10 cellular contexts compared by ENCODE assay signal in genomic region chr10:74502963-74503608, GRCh38.
DNase-seq lines count a peak whose midpoint lies in the region; ATAC-seq, FAIRE-seq and TF ChIP-seq lines count a peak whose summit lies in the region.
"Had no signal": no experiment of that assay in that cellular context is flagged by ENCODE, and none has a peak within 500 bp of the region (broad histone marks: within the 10 kb centered on the region; RNA-seq: fewer than 3 reads in every experiment).

No MANE protein-coding gene starts in this region.

- H3K9me3 Mint-ChIP-seq in activated T-cell treated with anti-CD3 and anti-CD28 coated beads, Interleukin-2, amount 50 U/mL, for 4 hours, result peaks cover 10% of the 10 kb centered on the region
- peaks cover 3% of the 10 kb centered on the region for H3K9me3 Mint-ChIP-seq in stimulated activated effector memory CD8-positive, alpha-beta T cell treated with anti-CD3 and anti-CD28 coated beads, Interleukin-12 subunit alpha, Interleukin-12 subunit beta, amount 100 ng/mL, for 72 hours

- peaks cover 13% of the 10 kb centered on the region; the same call in 1 of the 2 replicates for H4K20me1 ChIP-seq in PC-3 (ENCODE audit: low read length)

- TF ChIP-seq CTCF in PC-3 (conservative IDR thresholded peaks at IDR 0.05; ENCODE audit: low read depth, low read length), result no peak

- DNase-seq in activated T-cell treated with anti-CD3 and anti-CD28 coated beads, Interleukin-2, amount 50 U/mL, for 4 hours, result no peak
- no peak for DNase-seq in activated T-cell treated with anti-CD3 and anti-CD28 coated beads for 4 hours
- DNase-seq in PC-3, result peak; percentile 100
- DNase-seq in stimulated activated effector memory CD8-positive, alpha-beta T cell treated with anti-CD3 and anti-CD28 coated beads, Interleukin-12 subunit alpha, Interleukin-12 subunit beta, amount 100 ng/mL, for 72 hours (ENCODE audit: low spot score in 2 of 2), result no peak
- DNase-seq in left colon, result no peak
- no peak for DNase-seq in Right ventricle myocardium inferior (ENCODE audit: missing footprints)
- DNase-seq: esophagus squamous epithelium had no signal

- peak; percentile 46 to 48 for ATAC-seq in activated T-cell treated with anti-CD3 and anti-CD28 coated beads, Interleukin-2, amount 50 U/mL, for 4 hours
- ATAC-seq in PC-3, result peak; percentile 88
- peak; percentile 60 for ATAC-seq in stimulated activated effector memory CD8-positive, alpha-beta T cell treated with anti-CD3 and anti-CD28 coated beads, Interleukin-12 subunit alpha, Interleukin-12 subunit beta, amount 100 ng/mL, for 72 hours
- ATAC-seq in left colon, result no peak
- no peak for ATAC-seq in GM18520 (IDR thresholded peaks at IDR 0.05; ENCODE audit: unreplicated experiment)
- ATAC-seq in Right ventricle myocardium inferior, result no peak

- H3K9me2 ChIP-seq in PC-3 (replicated peaks; ENCODE audit: low read length), result no peaks in the 10 kb centered on the region

- H3F3A ChIP-seq in PC-3 (ENCODE audit: low read length, unreplicated experiment), result peaks cover 16% of the 10 kb centered on the region

- H3K4me1 ChIP-seq in PC-3 (ENCODE audit: insufficient read depth, low read length), result peaks cover 44% of the 10 kb centered on the region

- 0 out of 2 replicates have a peak overlapping the region, but pooled peaks have one; percentile 1 for H3K4me3 ChIP-seq in PC-3 (ENCODE audit: low read length)
- H3K4me3 ChIP-seq: esophagus squamous epithelium had no signal

- TSS peak; percentile 29 for BruUV-seq in PC-3 (replicated peaks; lab: Mats Ljungman, UMichigan)

- H3K36me3 ChIP-seq in PC-3 (ENCODE audit: low read depth, low read length), result peaks cover 19% of the 10 kb centered on the region
- H3K36me3 ChIP-seq: esophagus squamous epithelium had no signal

- H3K27me3 Mint-ChIP-seq in activated T-cell treated with anti-CD3 and anti-CD28 coated beads, Interleukin-2, amount 50 U/mL, for 4 hours (ENCODE audit: low read depth), result no peaks in the 10 kb centered on the region

- peak overlapping the region; percentile 69 for H3K27ac ChIP-seq in PC-3 (ENCODE audit: low read length)
- H3K27ac ChIP-seq: C4-2B, esophagus squamous epithelium had no signal

- intact Hi-C loops in PC-3 (cut with micrococcal nuclease), result loop anchor here (1.0 to 10.0 kb wide), 10 partner anchors 45 to 612 kb away; partner anchors contain the start of gene SAMD8
- intact Hi-C loops in left colon (cut with DNase I, micrococcal nuclease), result no loop called here
- intact Hi-C loops in Right ventricle myocardium inferior (cut with DNase I), result no loop called here

- peaks cover 7% of the 10 kb centered on the region; the same call in 1 of the 2 replicates for H3K79me2 ChIP-seq in PC-3 (ENCODE audit: low read length)

- no peak overlapping the region for H3K4me3 Mint-ChIP-seq in activated T-cell treated with anti-CD3 and anti-CD28 coated beads, Interleukin-2, amount 50 U/mL, for 4 hours
- no peak overlapping the region for H3K4me3 Mint-ChIP-seq in stimulated activated effector memory CD8-positive, alpha-beta T cell treated with anti-CD3 and anti-CD28 coated beads, Interleukin-12 subunit alpha, Interleukin-12 subunit beta, amount 100 ng/mL, for 72 hours

- H3K27ac Mint-ChIP-seq in stimulated activated effector memory CD8-positive, alpha-beta T cell treated with anti-CD3 and anti-CD28 coated beads, Interleukin-12 subunit alpha, Interleukin-12 subunit beta, amount 100 ng/mL, for 72 hours, result no peak overlapping the region

- H3K9ac ChIP-seq in PC-3 (ENCODE audit: low read length), result peak overlapping the region; percentile 1; the same call in 1 of the 2 replicates

- POLR2A ChIA-PET in PC-3 (lab: Charles Lee; ENCODE audit: unreplicated experiment), result interaction anchor here (0.6 to 0.7 kb wide), 5 partner anchors 96 to 609 kb away, joined by 3 to 4 read pairs (median 4); partner anchors contain the start of gene SAMD8

- FAIRE-seq in endometrium (lab: Jason Lieb, UNC), result peak; percentile 8

- CTCF ChIA-PET in PC-3 (lab: Charles Lee), result interaction anchor here (0.9 kb wide), 1 partner anchor 59 kb away, joined by 3 read pairs; no protein-coding TSS in a partner anchor

- H3K27me3 ChIP-seq in PC-3 (ENCODE audit: low read length), result no peaks in the 10 kb centered on the region
- H3K27me3 ChIP-seq: esophagus squamous epithelium had no signal

- H3K9me3 ChIP-seq in PC-3 (ENCODE audit: low read length), result no peaks in the 10 kb centered on the region
- H3K9me3 ChIP-seq: esophagus squamous epithelium had no signal

- H3K4me1 Mint-ChIP-seq in activated T-cell treated with anti-CD3 and anti-CD28 coated beads, Interleukin-2, amount 50 U/mL, for 4 hours (ENCODE audit: low read depth), result peaks cover 38% of the 10 kb centered on the region
- peaks cover 23% of the 10 kb centered on the region for H3K4me1 Mint-ChIP-seq in stimulated activated effector memory CD8-positive, alpha-beta T cell treated with anti-CD3 and anti-CD28 coated beads, Interleukin-12 subunit alpha, Interleukin-12 subunit beta, amount 100 ng/mL, for 72 hours

- no peak overlapping the region for H2AFZ ChIP-seq in PC-3 (ENCODE audit: low read length)

- peaks cover 41% of the 10 kb centered on the region for H3K36me3 Mint-ChIP-seq in activated T-cell treated with anti-CD3 and anti-CD28 coated beads, Interleukin-2, amount 50 U/mL, for 4 hours (ENCODE audit: insufficient read depth)
- peaks cover 21% of the 10 kb centered on the region for H3K36me3 Mint-ChIP-seq in stimulated activated effector memory CD8-positive, alpha-beta T cell treated with anti-CD3 and anti-CD28 coated beads, Interleukin-12 subunit alpha, Interleukin-12 subunit beta, amount 100 ng/mL, for 72 hours

- peak overlapping the region; percentile 36 for H3K4me2 ChIP-seq in PC-3 (ENCODE audit: low read length)

Comparison
In these comparisons a context has a peak if more than half of its experiments do, and no peak if none do; other contexts are left out.
1. ATAC-seq: peak in activated T-cell treated with anti-CD3 and anti-CD28 coated beads, Interleukin-2, amount 50 U/mL, for 4 hours (2 of 2), PC-3 (single experiment) and stimulated activated effector memory CD8-positive, alpha-beta T cell treated with anti-CD3 and anti-CD28 coated beads, Interleukin-12 subunit alpha, Interleukin-12 subunit beta, amount 100 ng/mL, for 72 hours (single experiment); none in left colon (single experiment), GM18520 (single experiment) and Right ventricle myocardium inferior (single experiment).